Comparison of ENCODE assay signal across 13 cellular contexts in the genomic region with DNA sequence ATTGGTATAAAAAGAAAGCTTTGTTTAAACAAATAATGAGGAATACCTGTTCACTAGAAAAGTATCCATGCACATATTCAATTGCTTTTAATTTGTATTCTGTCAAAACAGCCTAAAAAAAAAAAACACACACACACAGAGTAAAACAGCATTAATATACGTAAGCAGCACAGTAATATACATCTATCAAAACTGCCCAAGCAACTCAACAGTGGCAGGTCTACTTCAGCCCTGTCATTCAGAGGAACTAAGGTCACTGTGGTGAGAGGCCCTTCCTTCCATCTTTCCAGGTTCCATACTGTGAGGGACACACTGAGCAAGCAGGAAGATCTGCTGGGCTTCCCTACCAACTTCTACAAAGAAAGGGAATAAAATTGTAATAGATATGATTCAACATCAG. TPM values are rescaled to one million over a fixed set of nuclear protein-coding genes. Genes with fewer than 3 reads are reported as not detected.
DNase-seq lines count a peak whose midpoint lies in the region; ATAC-seq and TF ChIP-seq lines count a peak whose summit lies in the region.
"Had no signal": no experiment of that assay in that cellular context is flagged by ENCODE, and none has a peak within 500 bp of the region (broad histone marks: within the 10 kb centered on the region; RNA-seq: fewer than 3 reads in every experiment).

No MANE protein-coding gene starts in this region.

- no peak overlapping the region for H2AFZ ChIP-seq in Loucy (ENCODE audit: low read length)
- no peak overlapping the region for H2AFZ ChIP-seq in neural progenitor cell (replicated peaks)

- H3K4me1 ChIP-seq in Loucy (ENCODE audit: insufficient read depth, low read length, poor library complexity, severe bottlenecking): peaks cover 53% of the 10 kb centered on the region
- peaks cover 27% of the 10 kb centered on the region for H3K4me1 ChIP-seq in neural progenitor cell
- H3K4me1 ChIP-seq in adrenal gland (replicated peaks in 1 of 2): peaks cover 15 to 36% of the 10 kb centered on the region in 2 donors

- H3K27ac Mint-ChIP-seq in activated naive CD8-positive, alpha-beta T cell treated with anti-CD3 and anti-CD28 coated beads, Interleukin-2, amount 50 U/mL, for 24 hours: no peak overlapping the region
- no peak overlapping the region for H3K27ac Mint-ChIP-seq in neural progenitor cell

- intact Hi-C loops in adrenal gland (cut with DNase I): no loop called here

- no peak for ATAC-seq in activated T-cell treated with anti-CD3 and anti-CD28 coated beads, Interleukin-2, amount 50 U/mL, for 4 hours
- ATAC-seq in activated naive CD8-positive, alpha-beta T cell treated with anti-CD3 and anti-CD28 coated beads, Interleukin-2, amount 50 U/mL, for 24 hours: no peak
- ATAC-seq: left lung had no signal

- no peaks in the 10 kb centered on the region for H3K9me3 ChIP-seq in Loucy (ENCODE audit: insufficient read depth, low read depth, low read length)
- H3K9me3 ChIP-seq in neural progenitor cell (ENCODE audit: low read depth): no peaks in the 10 kb centered on the region
- no peaks in the 10 kb centered on the region for H3K9me3 ChIP-seq in adrenal gland (replicated peaks in 1 of 3)
- H3K9me3 ChIP-seq: left lung had no signal

- H3K9me2 ChIP-seq in Loucy (replicated peaks; ENCODE audit: low read depth, low read length): no peaks in the 10 kb centered on the region

- H3K27me3 ChIP-seq in Loucy (ENCODE audit: insufficient read depth, low read length, poor library complexity, severe bottlenecking) (no peaks in the 10 kb centered on the region), neural progenitor cell (no peaks in the 10 kb centered on the region), adrenal gland (no peaks in the 10 kb centered on the region)
- H3K27me3 ChIP-seq: left lung had no signal

- no peak for DNase-seq in activated T-cell treated with anti-CD3 and anti-CD28 coated beads, Interleukin-2, amount 50 U/mL, for 4 hours
- no peak for DNase-seq in activated T-cell treated with anti-CD3 and anti-CD28 coated beads, Interleukin-2, amount 50 U/mL, for 48 hours
- DNase-seq in activated naive CD8-positive, alpha-beta T cell treated with anti-CD3 and anti-CD28 coated beads, Interleukin-2, amount 50 U/mL, for 24 hours: no peak
- DNase-seq in neural progenitor cell (ENCODE audit: low spot score) (no peak), erythroblast (lab: John Stamatoyannopoulos, UW) (no peak), adrenal gland (no peak), anterior cingulate cortex (lab: John Stamatoyannopoulos, UW) (no peak)
- DNase-seq: effector memory CD4-positive, alpha-beta T cell; left lung; NCI-H446 treated with DMSO at 0.1 percent for 48 hours had no signal

- peak overlapping the region; percentile 49 for H3K4me3 Mint-ChIP-seq in activated T-cell treated with anti-CD3 and anti-CD28 coated beads, Interleukin-2, amount 50 U/mL, for 4 hours
- H3K4me3 Mint-ChIP-seq in activated naive CD8-positive, alpha-beta T cell treated with anti-CD3 and anti-CD28 coated beads, Interleukin-2, amount 50 U/mL, for 24 hours: peak overlapping the region; percentile 91
- H3K4me3 Mint-ChIP-seq in neural progenitor cell: no peak overlapping the region
- H3K4me3 Mint-ChIP-seq: central memory CD8-positive, alpha-beta T cell had no signal

- no peaks in the 10 kb centered on the region for H3K9me3 Mint-ChIP-seq in activated T-cell treated with anti-CD3 and anti-CD28 coated beads, Interleukin-2, amount 50 U/mL, for 4 hours
- H3K9me3 Mint-ChIP-seq in activated naive CD8-positive, alpha-beta T cell treated with anti-CD3 and anti-CD28 coated beads, Interleukin-2, amount 50 U/mL, for 24 hours: no peaks in the 10 kb centered on the region
- no peaks in the 10 kb centered on the region for H3K9me3 Mint-ChIP-seq in neural progenitor cell
- H3K9me3 Mint-ChIP-seq: central memory CD8-positive, alpha-beta T cell had no signal

- H3F3A ChIP-seq in Loucy (ENCODE audit: low read depth): no peaks in the 10 kb centered on the region
- no peaks in the 10 kb centered on the region for H3F3A ChIP-seq in neural progenitor cell (ENCODE audit: low read depth)

- H3K9ac ChIP-seq in Loucy (ENCODE audit: low read depth, low read length, poor library complexity, severe bottlenecking) (peak overlapping the region; percentile 91), neural progenitor cell (no peak overlapping the region)

- TF ChIP-seq POLR2A in erythroblast (IDR thresholded peaks at IDR 0.05; ENCODE audit: low read length) (no peak), adrenal gland (IDR thresholded peaks at IDR 0.05) (no peak)

- H3K4me2 ChIP-seq in Loucy (ENCODE audit: low read depth, low read length, poor library complexity, severe bottlenecking) (peak overlapping the region; percentile 97), neural progenitor cell (peak overlapping the region; percentile 97)

- H4K20me1 ChIP-seq in Loucy (ENCODE audit: insufficient read depth, low read length, poor library complexity, severe bottlenecking): peaks cover 80% of the 10 kb centered on the region
- peaks cover 65% of the 10 kb centered on the region for H4K20me1 ChIP-seq in neural progenitor cell (ENCODE audit: low read depth)

- no peaks in the 10 kb centered on the region for H3K27me3 Mint-ChIP-seq in activated T-cell treated with anti-CD3 and anti-CD28 coated beads, Interleukin-2, amount 50 U/mL, for 4 hours (ENCODE audit: low read depth)
- H3K27me3 Mint-ChIP-seq in activated naive CD8-positive, alpha-beta T cell treated with anti-CD3 and anti-CD28 coated beads, Interleukin-2, amount 50 U/mL, for 24 hours: no peaks in the 10 kb centered on the region
- peaks cover 3% of the 10 kb centered on the region for H3K27me3 Mint-ChIP-seq in neural progenitor cell (ENCODE audit: insufficient read depth, low read depth)
- H3K27me3 Mint-ChIP-seq: central memory CD8-positive, alpha-beta T cell had no signal

- H3K27ac ChIP-seq in neural progenitor cell (no peak overlapping the region), adrenal gland (no peak overlapping the region)
- H3K27ac ChIP-seq: left lung had no signal

- H3K36me3 Mint-ChIP-seq in activated T-cell treated with anti-CD3 and anti-CD28 coated beads, Interleukin-2, amount 50 U/mL, for 4 hours (ENCODE audit: insufficient read depth): peaks cover 3% of the 10 kb centered on the region
- peaks cover 10% of the 10 kb centered on the region for H3K36me3 Mint-ChIP-seq in activated naive CD8-positive, alpha-beta T cell treated with anti-CD3 and anti-CD28 coated beads, Interleukin-2, amount 50 U/mL, for 24 hours (ENCODE audit: low read depth)
- H3K36me3 Mint-ChIP-seq in neural progenitor cell: peaks cover 2% of the 10 kb centered on the region

- H3K4me1 Mint-ChIP-seq in activated T-cell treated with anti-CD3 and anti-CD28 coated beads, Interleukin-2, amount 50 U/mL, for 4 hours (ENCODE audit: low read depth): peaks cover 42% of the 10 kb centered on the region
- peaks cover 30% of the 10 kb centered on the region for H3K4me1 Mint-ChIP-seq in activated naive CD8-positive, alpha-beta T cell treated with anti-CD3 and anti-CD28 coated beads, Interleukin-2, amount 50 U/mL, for 24 hours
- peaks cover 31% of the 10 kb centered on the region for H3K4me1 Mint-ChIP-seq in neural progenitor cell

- no peak for TF ChIP-seq CTCF in Loucy (conservative IDR thresholded peaks at IDR 0.05; ENCODE audit: low read length)
- TF ChIP-seq CTCF in neural progenitor cell (IDR thresholded peaks at IDR 0.05): no peak
- TF ChIP-seq CTCF in adrenal gland (IDR thresholded peaks at IDR 0.05): no peak

- H3K36me3 ChIP-seq in Loucy (ENCODE audit: insufficient read depth, low read length) (no peaks in the 10 kb centered on the region), neural progenitor cell (peaks cover 4% of the 10 kb centered on the region), adrenal gland (replicated peaks in 1 of 2) (no peaks in the 10 kb centered on the region)
- H3K36me3 ChIP-seq: left lung had no signal

- WGBS in adrenal gland, 4 donors: 88 to 100% (median 93%) methylated on average over 1 of the region's 1 CpG

- peak overlapping the region; percentile 96 for H3K4me3 ChIP-seq in Loucy (ENCODE audit: low read length, poor library complexity, severe bottlenecking)
- peak overlapping the region; percentile 94 for H3K4me3 ChIP-seq in neural progenitor cell
- no peak overlapping the region for H3K4me3 ChIP-seq in adrenal gland

- peaks cover 88% of the 10 kb centered on the region for H3K79me2 ChIP-seq in Loucy (ENCODE audit: insufficient read depth, low read length)
- peaks cover 95% of the 10 kb centered on the region for H3K79me2 ChIP-seq in neural progenitor cell (ENCODE audit: low read depth)

RNA-seq across cellular contexts. Expression of gene PROSER1, which starts 3.8 kb away (rescaled TPM):
- 10 to 100 TPM; 53.5 to 68.4 (median 59.6) TPM for total RNA-seq in activated T-cell treated with anti-CD3 and anti-CD28 coated beads, Interleukin-2, amount 50 U/mL, for 4 hours
- total RNA-seq in neural progenitor cell (ENCODE audit: low replicate concordance): 44.4 and 72.0 TPM in 2 replicates
- total RNA-seq in adrenal gland: 10 to 100 TPM in 7 of 8 donors, 1 to 10 TPM in 1; 7.8 to 31.4 (median 19.0) TPM
- polyA plus RNA-seq in adrenal gland: 10 to 100 TPM; 14.1 to 19.2 (median 17.8) TPM

RNA-seq across cellular contexts. Expression of gene NHLRC3, which starts 4.2 kb away (rescaled TPM):
- total RNA-seq in activated T-cell treated with anti-CD3 and anti-CD28 coated beads, Interleukin-2, amount 50 U/mL, for 4 hours: 1 to 10 TPM; 5.1 to 6.9 (median 6.0) TPM
- total RNA-seq in neural progenitor cell (ENCODE audit: low replicate concordance) (29.0 and 42.5 TPM in 2 replicates), adrenal gland (10 to 100 TPM in 7 of 8 donors, 1 to 10 TPM in 1; 6.6 to 25.7 (median 21.1) TPM)
- 10 to 100 TPM; 13.8 to 19.6 (median 19.0) TPM for polyA plus RNA-seq in adrenal gland

RNA-seq across cellular contexts. Expression of gene STOML3, which starts 43.5 kb away (rescaled TPM):
- total RNA-seq in activated T-cell treated with anti-CD3 and anti-CD28 coated beads, Interleukin-2, amount 50 U/mL, for 4 hours: not detected
- total RNA-seq in neural progenitor cell (ENCODE audit: low replicate concordance): 0.21 and 0.28 TPM in 2 replicates
- total RNA-seq in adrenal gland: not detected
- polyA plus RNA-seq in adrenal gland: not detected
- total RNA-seq: LHCN-M2 had no signal

Comparison
In these comparisons a context has a peak if more than half of its experiments do, and no peak if none do; other contexts are left out.
1. H3K4me3 ChIP-seq: peak in Loucy (single experiment) and neural progenitor cell (single experiment); none in adrenal gland (0 of 4).